Comparison of ENCODE assay signal across 29 cellular contexts in genomic region chr9:126068534-126069230, GRCh38.
"Had no signal": no experiment of that assay in that cellular context is flagged by ENCODE, and none has a peak within 500 bp of the region (broad histone marks: within the 10 kb centered on the region; RNA-seq: fewer than 3 reads in every experiment).

No MANE protein-coding gene starts in this region.

- DNase-seq: activated CD4-positive, alpha-beta memory T cell treated with anti-CD3 and anti-CD28 coated beads for 36 hours; activated CD4-positive, alpha-beta T cell treated with anti-CD3 and anti-CD28 coated beads for 36 hours; activated CD4-positive, alpha-beta T cell treated with anti-CD3 and anti-CD28 coated beads, Interleukin-2, amount 10 ng/mL, durations not matched to agents 24 days and 14 days; activated CD4-positive, CD25-positive, alpha-beta regulatory T cell; activated CD4-positive, CD25-positive, alpha-beta regulatory T cell treated with anti-CD3 and anti-CD28 coated beads, Interleukin-2, amount 50 U/mL, for 72 hours; activated CD8-positive, alpha-beta memory T cell treated with anti-CD3 and anti-CD28 coated beads, Interleukin-2, amount 10 ng/mL, durations not matched to agents 7 days and 5 days; activated CD8-positive, alpha-beta memory T cell treated with anti-CD3 and anti-CD28 coated beads, Interleukin-2, amount 50 U/mL, for 4 hours; activated CD8-positive, alpha-beta T cell treated with anti-CD3 and anti-CD28 coated beads, Interleukin-2, amount 10 ng/mL, durations not matched to agents 7 days and 5 days; activated effector memory CD4-positive, alpha-beta T cell treated with anti-CD3 and anti-CD28 coated beads, Interleukin-2, amount 50 U/mL, for 16 hours; activated naive CD4-positive, alpha-beta T cell treated with anti-CD3 and anti-CD28 coated beads for 36 hours; activated naive CD8-positive, alpha-beta T cell treated with anti-CD3 and anti-CD28 coated beads for 36 hours; activated naive CD8-positive, alpha-beta T cell treated with anti-CD3 and anti-CD28 coated beads, Interleukin-2, amount 50 U/mL, for 24 hours; activated T-cell treated with anti-CD3 and anti-CD28 coated beads, Interleukin-2, amount 50 U/mL, for 1 hour; activated T-cell treated with anti-CD3 and anti-CD28 coated beads, Interleukin-2, amount 50 U/mL, for 48 hours; adrenal gland; amygdala; aorta; body of pancreas; caudate nucleus; cortex of kidney; dermis blood vessel endothelial cell; effector CD4-positive, alpha-beta T cell; effector memory CD8-positive, alpha-beta T cell; erythroblast; head of caudate nucleus; T-helper 9 cell had no signal

- H3K36me3 ChIP-seq: adrenal gland, esophagus muscularis mucosa had no signal

- ATAC-seq: activated CD4-positive, alpha-beta T cell treated with anti-CD3 and anti-CD28 coated beads for 36 hours; activated CD8-positive, alpha-beta memory T cell treated with anti-CD3 and anti-CD28 coated beads, Interleukin-2, amount 10 ng/mL, durations not matched to agents 7 days and 5 days; activated CD8-positive, alpha-beta T cell treated with anti-CD3 and anti-CD28 coated beads, Interleukin-2, amount 10 ng/mL, durations not matched to agents 7 days and 5 days; activated naive CD8-positive, alpha-beta T cell treated with anti-CD3 and anti-CD28 coated beads, Interleukin-2, amount 50 U/mL, for 24 hours; body of pancreas; effector memory CD8-positive, alpha-beta T cell had no signal

- H3K4me1 ChIP-seq: adrenal gland, body of pancreas, esophagus muscularis mucosa had no signal

- FAIRE-seq: colon, frontal cortex had no signal

- H3K4me3 ChIP-seq: adrenal gland, body of pancreas, esophagus muscularis mucosa had no signal

- H3K9me3 ChIP-seq: adrenal gland, body of pancreas, esophagus muscularis mucosa had no signal

- H3K27ac ChIP-seq: adrenal gland, body of pancreas, esophagus muscularis mucosa had no signal

- H3K27me3 ChIP-seq: adrenal gland had no signal
